Comparison of ENCODE assay signal across 19 cellular contexts in genomic region chr22:46626911-46627805, GRCh38. TPM values are rescaled to one million over a fixed set of nuclear protein-coding genes. Genes with fewer than 3 reads are reported as not detected.
DNase-seq lines count a peak whose midpoint lies in the region; ATAC-seq and TF ChIP-seq lines count a peak whose summit lies in the region.
"Had no signal": no experiment of that assay in that cellular context is flagged by ENCODE, and none has a peak within 500 bp of the region (broad histone marks: within the 10 kb centered on the region; RNA-seq: fewer than 3 reads in every experiment).

No MANE protein-coding gene starts in this region.

- CTCF ChIA-PET in WTC11 (lab: Charles Lee), result interaction anchor here (0.7 to 1.8 kb wide), 9 partner anchors 9 to 731 kb away, joined by 3 to 13 read pairs (median 4); no protein-coding TSS in a partner anchor

- no peaks in the 10 kb centered on the region for H3K9me3 Mint-ChIP-seq in WTC11
- H3K9me3 Mint-ChIP-seq: CD4-positive, alpha-beta memory T cell; IgD-negative memory B cell had no signal

- POLR2A ChIA-PET in WTC11 (lab: Charles Lee), result interaction anchor here (0.7 kb wide), 1 partner anchor 9 kb away, joined by 3 read pairs; no protein-coding TSS in a partner anchor

- H3K36me3 Mint-ChIP-seq in WTC11, result no peaks in the 10 kb centered on the region
- H3K36me3 Mint-ChIP-seq: CD4-positive, alpha-beta memory T cell had no signal

- TF ChIP-seq CTCF in WTC11 (IDR thresholded peaks at IDR 0.05), result no peak

- peak; percentile 18 for DNase-seq in DMS53 (lab: John Stamatoyannopoulos, UW)
- DNase-seq in DMS53 treated with DMSO at 0.1 percent for 48 hours (lab: John Stamatoyannopoulos, UW; ENCODE audit: unreplicated experiment), result no peak
- peak; percentile 92 for DNase-seq in WTC11 (ENCODE audit: low spot score)
- DNase-seq in iPS-NIHi7 (ENCODE audit: extremely low spot score), result peak; percentile 98
- DNase-seq in ureter (ENCODE audit: low spot score), result peak; percentile 83
- DNase-seq in NOMO-1 (lab: John Stamatoyannopoulos, UW; ENCODE audit: unreplicated experiment in 2 of 2), result no peak
- DNase-seq: activated CD8-positive, alpha-beta memory T cell treated with anti-CD3 and anti-CD28 coated beads, Interleukin-2, amount 50 U/mL, for 4 hours; activated naive CD4-positive, alpha-beta T cell treated with anti-CD3 and anti-CD28 coated beads, Interleukin-2, amount 50 U/mL, for 16 hours; CD4-positive, alpha-beta memory T cell; left ventricle myocardium inferior; NCI-H1436 treated with DMSO at 0.1 percent for 48 hours; NCI-H524; PC-9; stimulated activated CD4-positive, alpha-beta T cell treated with anti-CD3 and anti-CD28 coated beads, Interleukin-2, amount 100 ng/mL, for 24 hours; thyroid gland had no signal

- H3K27ac Mint-ChIP-seq in WTC11, result peak overlapping the region; percentile 96
- H3K27ac Mint-ChIP-seq: CD4-positive, alpha-beta memory T cell; IgD-negative memory B cell had no signal

- peak; percentile 97 for ATAC-seq in WTC11
- ATAC-seq in HG03469 (IDR thresholded peaks at IDR 0.05; ENCODE audit: unreplicated experiment), result no peak
- no peak for ATAC-seq in HG02870 (IDR thresholded peaks at IDR 0.05; ENCODE audit: unreplicated experiment)
- ATAC-seq: activated CD4-positive, CD25-positive, alpha-beta regulatory T cell treated with anti-CD3 and anti-CD28 coated beads, Interleukin-2, amount 50 U/mL, for 24 hours had no signal

- no peak overlapping the region for H3K4me3 Mint-ChIP-seq in WTC11
- H3K4me3 Mint-ChIP-seq: CD4-positive, alpha-beta memory T cell; IgD-negative memory B cell had no signal

- H3K4me1 Mint-ChIP-seq in WTC11, result peaks cover 20% of the 10 kb centered on the region

- H3K27me3 Mint-ChIP-seq in WTC11 (ENCODE audit: low read depth), result no peaks in the 10 kb centered on the region
- H3K27me3 Mint-ChIP-seq: CD4-positive, alpha-beta memory T cell; IgD-negative memory B cell had no signal

TF ChIP-seq in WTC11, 78 proteins besides CTCF, POLR2A, EP300 and RAD21:
- TF ChIP-seq E2F5 (CRISPR knock-in tag; IDR thresholded peaks at IDR 0.05) (no peak), SP1 (CRISPR knock-in tag; conservative IDR thresholded peaks at IDR 0.05) (peak; percentile 56; the same call in 1 of the 2 replicates), USF1 (CRISPR knock-in tag; IDR thresholded peaks at IDR 0.05) (peak; percentile 50; the same call in 1 of the 2 replicates), ZSCAN18 (CRISPR knock-in tag; IDR thresholded peaks at IDR 0.05) (no peak), FOXK1 (CRISPR knock-in tag; IDR thresholded peaks at IDR 0.05) (0 out of 2 replicates have a peak, but pooled peaks have one; percentile 23), ZNF138 (CRISPR knock-in tag; conservative IDR thresholded peaks at IDR 0.05) (peak; percentile 66; the same call in 1 of the 2 replicates), IRF1 (CRISPR knock-in tag; IDR thresholded peaks at IDR 0.05) (no peak), MAX (CRISPR knock-in tag; IDR thresholded peaks at IDR 0.05) (peak; percentile 63), USF2 (CRISPR knock-in tag; IDR thresholded peaks at IDR 0.05) (peak; percentile 34)

RNA-seq across cellular contexts. Expression of gene GRAMD4, which starts 7.0 kb away (rescaled TPM):
- total RNA-seq in WTC11 (2021), result 32.8 to 41.0 TPM (median 33.1 TPM) in 3 replicates
- 34.9 TPM for total RNA-seq in ureter

Comparison
In these comparisons a context has a peak if more than half of its experiments do, and no peak if none do; other contexts are left out.
1. DNase-seq: peak in DMS53 (single experiment), WTC11 (single experiment), iPS-NIHi7 (single experiment) and ureter (single experiment); none in DMS53 treated with DMSO at 0.1 percent for 48 hours (single experiment) and NOMO-1 (0 of 2).